Comparison of ENCODE assay signal across 19 cellular contexts in genomic region chr18:54877076-54877475, GRCh38. TPM values are rescaled to one million over a fixed set of nuclear protein-coding genes. Genes with fewer than 3 reads are reported as not detected.
"Had no signal": no experiment of that assay in that cellular context is flagged by ENCODE, and none has a peak within 500 bp of the region (broad histone marks: within the 10 kb centered on the region; RNA-seq: fewer than 3 reads in every experiment).

No MANE protein-coding gene starts in this region.

- DNase-seq: central memory CD4-positive, alpha-beta T cell; effector memory CD8-positive, alpha-beta T cell; foreskin fibroblast; glutamatergic neuron; kidney; naive thymus-derived CD4-positive, alpha-beta T cell; right cardiac atrium; stimulated activated CD4-positive, alpha-beta T cell treated with anti-CD3 and anti-CD28 coated beads, Interleukin-4, amount 100 ng/mL, for 24 hours; stimulated activated naive CD8-positive, alpha-beta T cell treated with anti-CD3 and anti-CD28 coated beads, Interleukin-15, amount 100 ng/mL, for 72 hours; substantia nigra; transverse colon had no signal

- H3K36me3 Mint-ChIP-seq: stimulated activated memory B cell treated with anti-CD40 and anti-IgM and Interleukin-4, amounts not matched to agents 10 μg/mL and 1 μg/mL and 100 μg/mL, for 72 hours had no signal

- H3K27me3 ChIP-seq: esophagus muscularis mucosa, gastroesophageal sphincter, neutrophil, transverse colon had no signal

- H3K9me3 Mint-ChIP-seq: dendritic cell treated with granulocyte-macrophage colony-stimulating factor and Interleukin-4, amounts not matched to agents 40 ng/mL and 50 ng/mL, for 4 days; effector memory CD8-positive, alpha-beta T cell; stimulated activated memory B cell treated with anti-CD40 and anti-IgM and Interleukin-4, amounts not matched to agents 10 μg/mL and 1 μg/mL and 100 μg/mL, for 72 hours; stimulated activated naive CD8-positive, alpha-beta T cell treated with anti-CD3 and anti-CD28 coated beads, Interleukin-15, amount 100 ng/mL, for 72 hours had no signal

- H3K27ac Mint-ChIP-seq: dendritic cell treated with granulocyte-macrophage colony-stimulating factor and Interleukin-4, amounts not matched to agents 40 ng/mL and 50 ng/mL, for 4 days; effector memory CD8-positive, alpha-beta T cell; naive thymus-derived CD4-positive, alpha-beta T cell; stimulated activated memory B cell treated with anti-CD40 and anti-IgM and Interleukin-4, amounts not matched to agents 10 μg/mL and 1 μg/mL and 100 μg/mL, for 72 hours; stimulated activated naive CD8-positive, alpha-beta T cell treated with anti-CD3 and anti-CD28 coated beads, Interleukin-15, amount 100 ng/mL, for 72 hours had no signal

- H3K4me1 Mint-ChIP-seq: stimulated activated naive CD8-positive, alpha-beta T cell treated with anti-CD3 and anti-CD28 coated beads, Interleukin-15, amount 100 ng/mL, for 72 hours had no signal

- H3K27ac ChIP-seq: epithelial cell of prostate, esophagus muscularis mucosa, gastroesophageal sphincter, neutrophil, thoracic aorta, transverse colon had no signal

- H3K4me3 Mint-ChIP-seq: dendritic cell treated with granulocyte-macrophage colony-stimulating factor and Interleukin-4, amounts not matched to agents 40 ng/mL and 50 ng/mL, for 4 days; effector memory CD8-positive, alpha-beta T cell; naive thymus-derived CD4-positive, alpha-beta T cell; stimulated activated memory B cell treated with anti-CD40 and anti-IgM and Interleukin-4, amounts not matched to agents 10 μg/mL and 1 μg/mL and 100 μg/mL, for 72 hours; stimulated activated naive CD8-positive, alpha-beta T cell treated with anti-CD3 and anti-CD28 coated beads, Interleukin-15, amount 100 ng/mL, for 72 hours had no signal

- H3K9me3 ChIP-seq: esophagus muscularis mucosa, gastroesophageal sphincter, neutrophil, thoracic aorta, transverse colon had no signal

- H3K4me3 ChIP-seq: esophagus muscularis mucosa, gastroesophageal sphincter, thoracic aorta, transverse colon had no signal

- H3K36me3 ChIP-seq: esophagus muscularis mucosa, gastroesophageal sphincter, neutrophil, thoracic aorta, transverse colon had no signal

- H3K27me3 Mint-ChIP-seq: dendritic cell treated with granulocyte-macrophage colony-stimulating factor and Interleukin-4, amounts not matched to agents 40 ng/mL and 50 ng/mL, for 4 days; effector memory CD8-positive, alpha-beta T cell; naive thymus-derived CD4-positive, alpha-beta T cell; stimulated activated memory B cell treated with anti-CD40 and anti-IgM and Interleukin-4, amounts not matched to agents 10 μg/mL and 1 μg/mL and 100 μg/mL, for 72 hours; stimulated activated naive CD8-positive, alpha-beta T cell treated with anti-CD3 and anti-CD28 coated beads, Interleukin-15, amount 100 ng/mL, for 72 hours had no signal

RNA-seq across cellular contexts. Expression of gene RAB27B, which starts 48.8 kb away (rescaled TPM):
- total RNA-seq: lung microvascular endothelial cell had no signal
